ENCODE assay signal across 22 cellular contexts in genomic region chr14:96194262-96194656, GRCh38. TPM values are rescaled to one million over a fixed set of nuclear protein-coding genes. Genes with fewer than 3 reads are reported as not detected.
"Had no signal": no experiment of that assay in that cellular context is flagged by ENCODE, and none has a peak within 500 bp of the region (broad histone marks: within the 10 kb centered on the region; RNA-seq: fewer than 3 reads in every experiment).

No MANE protein-coding gene starts in this region.

- H3K9me3 Mint-ChIP-seq: memory B cell; natural killer cell treated with Interleukin-12 subunit alpha and Interleukin-12 subunit beta and Interleukin-15 and Interleukin-18, amount 100 ng/mL, for 72 hours had no signal

- FAIRE-seq: endometrium, frontal cortex, islet of Langerhans had no signal

- H3K4me3 Mint-ChIP-seq: memory B cell; natural killer cell treated with Interleukin-12 subunit alpha and Interleukin-12 subunit beta and Interleukin-15 and Interleukin-18, amount 100 ng/mL, for 72 hours had no signal

- H3K9me3 ChIP-seq: heart left ventricle, left lung, lower lobe of right lung, spleen, stomach, thoracic aorta, upper lobe of left lung, uterus had no signal

- H3K36me3 ChIP-seq: heart left ventricle, left lung, lower lobe of right lung, spleen, stomach, thoracic aorta, upper lobe of left lung, uterus had no signal

- H3K36me3 Mint-ChIP-seq: memory B cell; natural killer cell treated with Interleukin-12 subunit alpha and Interleukin-12 subunit beta and Interleukin-15 and Interleukin-18, amount 100 ng/mL, for 72 hours had no signal

- H3K4me1 ChIP-seq: uterus had no signal

- H3K27ac Mint-ChIP-seq: memory B cell; natural killer cell treated with Interleukin-12 subunit alpha and Interleukin-12 subunit beta and Interleukin-15 and Interleukin-18, amount 100 ng/mL, for 72 hours had no signal

- H3K4me3 ChIP-seq: dorsolateral prefrontal cortex, heart left ventricle, left lung, lower lobe of right lung, spleen, stomach, thoracic aorta, upper lobe of left lung, uterus had no signal

- H3K27ac ChIP-seq: dorsolateral prefrontal cortex, heart left ventricle, left lung, spleen, thoracic aorta had no signal

- H3K27me3 ChIP-seq: upper lobe of left lung, uterus had no signal

- ATAC-seq: esophagus mucosa; natural killer cell treated with Interleukin-12 subunit alpha and Interleukin-12 subunit beta and Interleukin-15 and Interleukin-18, amount 100 ng/mL, for 72 hours had no signal

- DNase-seq: cortex of kidney; dorsolateral prefrontal cortex; effector memory CD4-positive, alpha-beta T cell; heart left ventricle; midbrain; spleen; stimulated activated CD4-positive, alpha-beta T cell treated with anti-CD3 and anti-CD28 coated beads, Interleukin-2, amount 100 ng/mL, for 24 hours; stimulated activated CD4-positive, alpha-beta T cell treated with anti-CD3 and anti-CD28 coated beads, Interleukin-4, amount 100 ng/mL, for 4 hours; stimulated activated naive CD4-positive, alpha-beta T cell; stomach; uterus had no signal

RNA-seq across cellular contexts. Expression of gene BDKRB2, which starts 10.4 kb away (rescaled TPM):
- total RNA-seq: natural killer cell treated with Interleukin-12 subunit alpha and Interleukin-12 subunit beta and Interleukin-15 and Interleukin-18, amount 100 ng/mL, for 72 hours; pulmonary artery endothelial cell had no signal
